15 cellular contexts compared by ENCODE assay signal in the genomic region with DNA sequence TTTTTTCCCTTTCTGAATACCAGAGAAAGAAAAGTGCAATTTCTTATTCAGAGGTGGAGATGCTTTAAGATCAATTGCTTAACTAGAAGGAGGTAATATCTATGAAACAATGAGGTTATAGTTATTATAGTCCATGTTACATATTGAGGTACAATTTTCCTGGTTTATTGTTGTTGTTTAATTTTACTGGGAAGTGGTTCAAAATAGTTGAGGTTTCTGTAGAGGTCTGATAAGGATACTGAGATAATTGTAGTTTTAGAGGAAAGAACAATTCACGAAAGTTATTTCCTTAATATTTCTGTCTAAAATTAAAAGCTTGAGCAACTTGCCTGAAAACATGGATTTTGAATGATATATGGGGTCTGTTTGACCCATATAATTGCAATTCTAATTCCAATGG. TPM values are rescaled to one million over a fixed set of nuclear protein-coding genes. Genes with fewer than 3 reads are reported as not detected.
A peak's percentile ranks its signal among the peaks of the same experiment; 100 is the strongest.
DNase-seq lines count a peak whose midpoint lies in the region; ATAC-seq and TF ChIP-seq lines count a peak whose summit lies in the region.
"Had no signal": no experiment of that assay in that cellular context is flagged by ENCODE, and none has a peak within 500 bp of the region (broad histone marks: within the 10 kb centered on the region; RNA-seq: fewer than 3 reads in every experiment).

No MANE protein-coding gene starts in this region.

- H3K4me1 ChIP-seq in right atrium auricular region, result peaks cover 0 to 13% of the 10 kb centered on the region in 2 donors
- H3K4me1 ChIP-seq in endodermal cell (ENCODE audit: control insufficient read depth, insufficient read depth, low read length), result no peaks in the 10 kb centered on the region
- H3K4me1 ChIP-seq: HAP-1 had no signal

- no peak for TF ChIP-seq CTCF in right atrium auricular region (IDR thresholded peaks at IDR 0.05)
- TF ChIP-seq CTCF in endodermal cell (conservative IDR thresholded peaks at IDR 0.05), result no peak
- TF ChIP-seq CTCF in neural crest cell (conservative IDR thresholded peaks at IDR 0.05), result no peak
- TF ChIP-seq CTCF in dorsolateral prefrontal cortex (IDR thresholded peaks at IDR 0.05 in 54 of 56, conservative IDR thresholded peaks at IDR 0.05 in 2 of 56; ENCODE audit: low read depth in 1 of 56, partially characterized antibody in 56 of 56), result no peak

- H3K36me3 Mint-ChIP-seq in endodermal cell (ENCODE audit: low read depth), result peaks cover 4% of the 10 kb centered on the region
- peaks cover 5% of the 10 kb centered on the region for H3K36me3 Mint-ChIP-seq in neural crest cell (ENCODE audit: low read depth)
- H3K36me3 Mint-ChIP-seq: CD4-positive, CD25-positive, alpha-beta regulatory T cell had no signal

- intact Hi-C loops in left cardiac atrium (cut with DNase I), result no loop called here
- intact Hi-C loops in dorsolateral prefrontal cortex (cut with DNase I), result no loop called here

- 86 to 100% methylated on average over 1 of the region's 1 CpG for WGBS in endodermal cell (ENCODE audit: insufficient coverage in 1 of 2, insufficient read length in 1 of 2), 2 experiments

- H3K4me3 Mint-ChIP-seq in endodermal cell (no peak overlapping the region), neural crest cell (no peak overlapping the region)
- H3K4me3 Mint-ChIP-seq: CD4-positive, CD25-positive, alpha-beta regulatory T cell had no signal

- no peak overlapping the region for H3K9ac ChIP-seq in endodermal cell (ENCODE audit: extremely low read depth, low read length, poor library complexity, severe bottlenecking)
- H3K9ac ChIP-seq: BLaER1 treated with 17β-estradiol and CSF1 and Interleukin-3, amounts not matched to agents 10 nM and 100 nM had no signal

- peak overlapping the region; percentile 59 to 93 for H3K27ac ChIP-seq in right atrium auricular region
- H3K27ac ChIP-seq in endodermal cell (ENCODE audit: low read depth, low read length), result peak overlapping the region; percentile 86
- H3K27ac ChIP-seq in dorsolateral prefrontal cortex, result peak overlapping the region in 1 of 59 donors; percentile 3

- H3K27me3 Mint-ChIP-seq in endodermal cell (ENCODE audit: insufficient read depth) (no peaks in the 10 kb centered on the region), neural crest cell (ENCODE audit: low read depth) (no peaks in the 10 kb centered on the region)
- H3K27me3 Mint-ChIP-seq: CD4-positive, CD25-positive, alpha-beta regulatory T cell had no signal

- H3K4me1 Mint-ChIP-seq in endodermal cell (peaks cover 30% of the 10 kb centered on the region), neural crest cell (peaks cover 31% of the 10 kb centered on the region)
- H3K4me1 Mint-ChIP-seq: CD4-positive, CD25-positive, alpha-beta regulatory T cell had no signal

- H3K36me3 ChIP-seq in right atrium auricular region, result no peaks in the 10 kb centered on the region
- no peaks in the 10 kb centered on the region for H3K36me3 ChIP-seq in endodermal cell (ENCODE audit: control insufficient read depth, insufficient read depth, low read length)
- H3K36me3 ChIP-seq: BLaER1 treated with 17β-estradiol and CSF1 and Interleukin-3, amounts not matched to agents 10 nM and 100 nM; HAP-1 had no signal

- no peak overlapping the region for H3K4me3 ChIP-seq in right atrium auricular region
- no peak overlapping the region for H3K4me3 ChIP-seq in endodermal cell (ENCODE audit: low read length)
- no peak overlapping the region for H3K4me3 ChIP-seq in dorsolateral prefrontal cortex
- H3K4me3 ChIP-seq: BLaER1 treated with 17β-estradiol and CSF1 and Interleukin-3, amounts not matched to agents 10 nM and 100 nM; GM12878; HAP-1 had no signal

- peaks cover 16% of the 10 kb centered on the region for H3K9me3 Mint-ChIP-seq in endodermal cell
- H3K9me3 Mint-ChIP-seq in neural crest cell, result peaks cover 5% of the 10 kb centered on the region

- DNase-seq in right atrium auricular region (ENCODE audit: low spot score) (no peak), left cardiac atrium (no peak), endodermal cell (no peak), neural crest cell (ENCODE audit: low read depth, low spot score) (no peak), dorsolateral prefrontal cortex (no peak), NCI-H2171 (lab: John Stamatoyannopoulos, UW) (no peak), GM03348 (ENCODE audit: low spot score) (no peak), A172 (ENCODE audit: low spot score) (no peak)
- DNase-seq: 8988T; ACHN; CD4-positive, CD25-positive, alpha-beta regulatory T cell; DMS53 had no signal

- H3K27ac Mint-ChIP-seq in endodermal cell (no peak overlapping the region), neural crest cell (ENCODE audit: unreplicated experiment) (peak overlapping the region; percentile 10)
- H3K27ac Mint-ChIP-seq: CD4-positive, CD25-positive, alpha-beta regulatory T cell had no signal

- H3K27me3 ChIP-seq in right atrium auricular region (no peaks in the 10 kb centered on the region), endodermal cell (ENCODE audit: control insufficient read depth, insufficient read depth, low read length, poor library complexity, severe bottlenecking) (no peaks in the 10 kb centered on the region), dorsolateral prefrontal cortex (peaks cover 0 to 6% (median 0%) of the 10 kb centered on the region in 45 donors)
- H3K27me3 ChIP-seq: BLaER1 treated with 17β-estradiol and CSF1 and Interleukin-3, amounts not matched to agents 10 nM and 100 nM had no signal

- no peak for ATAC-seq in left cardiac atrium
- ATAC-seq: GM12878 had no signal

- H3K9me3 ChIP-seq in right atrium auricular region (no peaks in the 10 kb centered on the region), endodermal cell (ENCODE audit: control insufficient read depth, low read length) (peaks cover 14% of the 10 kb centered on the region)
- H3K9me3 ChIP-seq: HAP-1 had no signal

RNA-seq across cellular contexts. Expression of gene DOK5, which starts 51.4 kb away (rescaled TPM):
- total RNA-seq in right atrium auricular region (10 to 100 TPM; 11.6 to 16.9 TPM), left cardiac atrium (10 to 100 TPM; 10.9 to 14.3 TPM), endodermal cell (1 to 10 TPM; 4.6 to 6.7 TPM), neural crest cell (4.1 and 4.4 TPM in 2 replicates), dorsolateral prefrontal cortex (10 to 100 TPM in 118 of 120 experiments, 1 to 10 TPM in 2; 7.7 to 33.3 (median 15.9) TPM)
- 15.7 TPM for polyA plus RNA-seq in endodermal cell (2013, experiment 1 of 2)
- 15.6 TPM for polyA plus RNA-seq in endodermal cell (2013, experiment 2 of 2)
- total RNA-seq in A172 (2014; rRNA removed; shearing (Covaris generic)), result not detected in 2 replicates
- total RNA-seq: CD4-positive, CD25-positive, alpha-beta regulatory T cell; GM12878 had no signal
